19 cellular contexts compared by ENCODE assay signal in genomic region chr4:17552427-17552826, GRCh38. TPM values are rescaled to one million over a fixed set of nuclear protein-coding genes. Genes with fewer than 3 reads are reported as not detected.
DNase-seq lines count a peak whose midpoint lies in the region; ATAC-seq and TF ChIP-seq lines count a peak whose summit lies in the region.
"Had no signal": no experiment of that assay in that cellular context is flagged by ENCODE, and none has a peak within 500 bp of the region (broad histone marks: within the 10 kb centered on the region; RNA-seq: fewer than 3 reads in every experiment).

No MANE protein-coding gene starts in this region.

- peaks cover 12% of the 10 kb centered on the region for H3K27me3 ChIP-seq in IMR-90 (ENCODE audit: control insufficient read depth, insufficient read depth, low read length)

- no peak overlapping the region for H3K9ac ChIP-seq in IMR-90 (ENCODE audit: low read depth, low read length)

- H3K23ac ChIP-seq in IMR-90 (ENCODE audit: low read depth, low read length), result no peak overlapping the region; the same call in 1 of the 2 replicates

- no peak overlapping the region for H2AK5ac ChIP-seq in IMR-90 (ENCODE audit: low read depth, low read length)

- H2BK15ac ChIP-seq in IMR-90 (ENCODE audit: low read depth, low read length), result no peak overlapping the region

- no peaks in the 10 kb centered on the region for H3K9me1 ChIP-seq in IMR-90 (ENCODE audit: insufficient read depth, low read length)

- H2AK9ac ChIP-seq in IMR-90 (replicated peaks; ENCODE audit: low read depth, low read length, poor library complexity), result no peak overlapping the region

- H4K20me1 ChIP-seq in IMR-90 (ENCODE audit: insufficient read depth, low read length), result no peaks in the 10 kb centered on the region

- H4K91ac ChIP-seq in IMR-90 (ENCODE audit: insufficient read depth, low read depth, low read length), result no peak overlapping the region

- in situ Hi-C loops in IMR-90 (cut with MboI; ENCODE audit: low sequenced_read_pairs), result no loop called here

- H3K14ac ChIP-seq in IMR-90 (replicated peaks; ENCODE audit: low read depth, low read length), result no peak overlapping the region

- no peak for TF ChIP-seq RAD21 in IMR-90 (IDR thresholded peaks at IDR 0.05; ENCODE audit: low read length)

- no peak for TF ChIP-seq CTCF in IMR-90 (conservative IDR thresholded peaks at IDR 0.05; ENCODE audit: low read depth, low read length)

- H3K4ac ChIP-seq in IMR-90 (ENCODE audit: low read depth, low read length), result no peak overlapping the region

- intact Hi-C loops in IMR-90 (cut with micrococcal nuclease), result no loop called here

- no peaks in the 10 kb centered on the region for H3K9me3 ChIP-seq in IMR-90 (ENCODE audit: control insufficient read depth, insufficient read depth, low read length)

- dilution Hi-C loops in IMR-90 (cut with HindIII; ENCODE audit: low sequenced_read_pairs, unreplicated experiment), result no loop called here

- peak overlapping the region; percentile 71 for H2AFZ ChIP-seq in IMR-90 (replicated peaks; ENCODE audit: low read length, poor library complexity)

- H3K36me3 ChIP-seq in IMR-90 (ENCODE audit: control insufficient read depth, insufficient read depth, low read length), result no peaks in the 10 kb centered on the region

- no peak overlapping the region for H3K4me2 ChIP-seq in IMR-90 (ENCODE audit: low read depth, low read length)

- no peak overlapping the region for H3K18ac ChIP-seq in IMR-90 (ENCODE audit: low read depth, low read length)

- no peak overlapping the region for H2BK20ac ChIP-seq in IMR-90 (ENCODE audit: low read depth, low read length)

- CTCF ChIA-PET in IMR-90 (lab: Yijun Ruan, JAX), result no interaction called here

- H4K8ac ChIP-seq in IMR-90 (ENCODE audit: low read depth in 2 of 2, low read length in 2 of 2), result no peak overlapping the region

- no peaks in the 10 kb centered on the region for H3K79me1 ChIP-seq in IMR-90 (ENCODE audit: low read depth in 1 of 2, low read length in 2 of 2)

- DNase-seq in IMR-90 (no peak), amniotic epithelial cell (ENCODE audit: low read depth) (peak; percentile 4), myocyte (ENCODE audit: low read depth) (peak; percentile 89), NCI-H82 treated with DMSO at 0.1 percent for 48 hours (lab: John Stamatoyannopoulos, UW; ENCODE audit: unreplicated experiment) (no peak), GDM1 (lab: John Stamatoyannopoulos, UW) (no peak), retina (no peak)
- DNase-seq in stimulated activated naive CD8-positive, alpha-beta T cell treated with anti-CD3 and anti-CD28 coated beads, Interleukin-15, Interleukin-2, amounts not matched to agents 100 U/mL and 50 U/mL, for 24 hours, result no peak
- DNase-seq: CD8-positive, alpha-beta memory T cell; HCEC 1CT; NCI-H1092 treated with DMSO at 0.1 percent for 48 hours; NCI-H1694 treated with DMSO at 0.1 percent for 48 hours; NCI-H345; NCI-H69 had no signal

- H3K4me3 ChIP-seq in IMR-90 (ENCODE audit: insufficient read depth, low read depth, low read length), result no peak overlapping the region
- H3K4me3 ChIP-seq: K562 had no signal

- H4K5ac ChIP-seq in IMR-90 (ENCODE audit: low read depth, low read length), result no peak overlapping the region

- H3K27ac ChIP-seq in IMR-90 (ENCODE audit: insufficient read depth, low read length), result no peak overlapping the region

- H3K56ac ChIP-seq in IMR-90 (ENCODE audit: extremely low read depth, insufficient read depth, low read length), result no peak overlapping the region

- POLR2A ChIA-PET in IMR-90 (lab: Charles Lee; ENCODE audit: unreplicated experiment), result no interaction called here

- 0% methylated on average over 1 of the region's 5 CpGs; no CpG with 5 or more reads in 1 of the 2 experiments for WGBS in IMR-90 (ENCODE audit: extremely low coverage in 2 of 2, insufficient read length in 1 of 2), 2 experiments

- no peak for TF ChIP-seq POLR2A in IMR-90 (IDR thresholded peaks at IDR 0.05; ENCODE audit: low read depth, low read length)

- no peaks in the 10 kb centered on the region for H3K4me1 ChIP-seq in IMR-90 (ENCODE audit: control insufficient read depth, insufficient read depth, low read length)

- no TSS peak for BruUV-seq in IMR-90 (replicated peaks; lab: Mats Ljungman, UMichigan)

- no peak for ATAC-seq in IMR-90 (ENCODE audit: low read depth)
- no peak for ATAC-seq in stimulated activated naive CD8-positive, alpha-beta T cell treated with anti-CD3 and anti-CD28 coated beads, Interleukin-15, Interleukin-2, amounts not matched to agents 100 U/mL and 50 U/mL, for 24 hours
- ATAC-seq: K562, Right ventricle myocardium inferior had no signal

- no peak overlapping the region for H2BK120ac ChIP-seq in IMR-90 (ENCODE audit: low read depth, low read length)

- no peak overlapping the region for H2BK5ac ChIP-seq in IMR-90 (ENCODE audit: low read depth, low read length, poor library complexity, severe bottlenecking)

TF ChIP-seq in IMR-90, 13 proteins besides CTCF, POLR2A, EP300 and RAD21:
- TF ChIP-seq RCOR1 (IDR thresholded peaks at IDR 0.05; ENCODE audit: insufficient replicate concordance, low read length), result no peak
- TF ChIP-seq SMC3 (IDR thresholded peaks at IDR 0.05; ENCODE audit: low read depth, low read length), result no peak

RNA-seq across cellular contexts. Expression of gene LAP3, which starts 24.6 kb away (rescaled TPM):
- 91.6 and 93.0 TPM in 2 replicates for total RNA-seq in IMR-90 (2012; rRNA removed)
- 52.7 and 57.9 TPM in 2 replicates for polyA plus RNA-seq in IMR-90 (2012; rRNA removed)
- polyA plus RNA-seq in IMR-90 (2012; cell fraction: cytosol; rRNA removed), result 18.5 and 28.9 TPM in 2 replicates
- polyA plus RNA-seq in IMR-90 (2012; cell fraction: nucleus; rRNA removed; ENCODE audit: low replicate concordance), result 7.1 and 26.9 TPM in 2 replicates
- 49.5 and 59.0 TPM in 2 replicates for total RNA-seq in myocyte
- 36.3 TPM for polyA plus RNA-seq in myocyte (2012)

RNA-seq across cellular contexts. Expression of gene CLRN2, which starts 37.5 kb away (rescaled TPM):
- total RNA-seq in IMR-90 (2012; rRNA removed), result not detected in 2 replicates
- not detected in 2 replicates for polyA plus RNA-seq in IMR-90 (2012; rRNA removed)
- polyA plus RNA-seq in IMR-90 (2012; cell fraction: cytosol; rRNA removed), result not detected in 2 replicates
- polyA plus RNA-seq in IMR-90 (2012; cell fraction: nucleus; rRNA removed; ENCODE audit: low replicate concordance), result not detected in 2 replicates
- not detected in 2 replicates for total RNA-seq in myocyte
- polyA plus RNA-seq in myocyte (2012), result not detected
- total RNA-seq: CD8-positive, alpha-beta memory T cell; Daoy; HT-29; K562; MCF 10A; Right ventricle myocardium inferior had no signal
- polyA plus RNA-seq: BJ; CD8-positive, alpha-beta memory T cell; K562 had no signal

RNA-seq across cellular contexts. Expression of gene QDPR, which starts 40.5 kb away (rescaled TPM):
- 10.4 and 10.8 TPM in 2 replicates for total RNA-seq in IMR-90 (2012; rRNA removed)
- 28.4 and 31.1 TPM in 2 replicates for polyA plus RNA-seq in IMR-90 (2012; rRNA removed)
- polyA plus RNA-seq in IMR-90 (2012; cell fraction: cytosol; rRNA removed), result 33.7 and 35.6 TPM in 2 replicates
- 11.3 and 26.4 TPM in 2 replicates for polyA plus RNA-seq in IMR-90 (2012; cell fraction: nucleus; rRNA removed; ENCODE audit: low replicate concordance)
- total RNA-seq in myocyte, result 12.0 and 36.8 TPM in 2 replicates
- 34.8 TPM for polyA plus RNA-seq in myocyte (2012)

Comparison
In these comparisons a context has a peak if more than half of its experiments do, and no peak if none do; other contexts are left out.
1. DNase-seq: peak in amniotic epithelial cell (single experiment) and myocyte (single experiment); none in IMR-90 (single experiment), stimulated activated naive CD8-positive, alpha-beta T cell treated with anti-CD3 and anti-CD28 coated beads, Interleukin-15, Interleukin-2, amounts not matched to agents 100 U/mL and 50 U/mL, for 24 hours (single experiment), NCI-H82 treated with DMSO at 0.1 percent for 48 hours (single experiment), GDM1 (single experiment) and retina (single experiment).